Comparison of ENCODE assay signal across 8 cellular contexts in genomic region chr16:87344931-87345631, GRCh38. TPM values are rescaled to one million over a fixed set of nuclear protein-coding genes. Genes with fewer than 3 reads are reported as not detected.
DNase-seq lines count a peak whose midpoint lies in the region; ATAC-seq, FAIRE-seq and TF ChIP-seq lines count a peak whose summit lies in the region.

No MANE protein-coding gene starts in this region.

- H3K27me3 ChIP-seq in HepG2 (ENCODE audit: control insufficient read depth in 1 of 2, insufficient read depth in 2 of 2, low read length in 2 of 2) (no peaks in the 10 kb centered on the region), right lobe of liver (no peaks in the 10 kb centered on the region), GM23248 (replicated peaks; ENCODE audit: insufficient read depth) (no peaks in the 10 kb centered on the region), SJCRH30 (no peaks in the 10 kb centered on the region)

- no peaks in the 10 kb centered on the region for H3K9me3 Mint-ChIP-seq in nephron

- no peaks in the 10 kb centered on the region for H3K27me3 Mint-ChIP-seq in nephron (ENCODE audit: low read depth)

- 92% methylated on average over 17 of the region's 17 CpGs for WGBS in HepG2 (ENCODE audit: low lambda C conversion rate)
- 52% methylated on average over 8 of the region's 17 CpGs for WGBS in right lobe of liver (ENCODE audit: insufficient coverage, low coverage, low lambda C conversion rate, missing lambda C conversion rate)
- WGBS in GM23248 (ENCODE audit: low coverage in 1 of 2, low lambda C conversion rate in 2 of 2, missing lambda C conversion rate in 2 of 2), 2 experiments: 59 to 68% methylated on average over 11 to 17 of the region's 17 CpGs

- H2AFZ ChIP-seq in HepG2 (ENCODE audit: low read length): no peak overlapping the region
- no peak overlapping the region for H2AFZ ChIP-seq in GM23248

- DNase-seq in HepG2 (ENCODE audit: low spot score): no peak
- no peak for DNase-seq in right lobe of liver
- DNase-seq in astrocyte of the hippocampus (ENCODE audit: low read depth, low spot score): peak; percentile 33
- no peak for DNase-seq in GM23248
- DNase-seq in NCI-H82 (lab: John Stamatoyannopoulos, UW): no peak
- DNase-seq in SJCRH30: no peak
- DNase-seq in ACHN: no peak

- no peak overlapping the region for H3K4me3 Mint-ChIP-seq in nephron

- CTCF ChIA-PET in HepG2 (lab: Yijun Ruan, JAX; ENCODE audit: low intra/inter-chr PET ratio, low total read pairs): no interaction called here

- peaks cover 25% of the 10 kb centered on the region for H3K36me3 Mint-ChIP-seq in nephron (ENCODE audit: low read depth)

- H3K79me2 ChIP-seq in HepG2 (ENCODE audit: insufficient read depth, low read length) (peaks cover 80% of the 10 kb centered on the region), GM23248 (ENCODE audit: insufficient read depth) (peaks cover 38% of the 10 kb centered on the region)

- in situ Hi-C loops in HepG2 (cut with HindIII; ENCODE audit: extremely low pct_ligation_motif_present, low pct_unique_long_range_greater_than_20kb) (no loop called here), GM23248 (cut with MboI) (no loop called here), ACHN (cut with HindIII; ENCODE audit: low pct_ligation_motif_present, low pct_unique_long_range_greater_than_20kb, low sequenced_read_pairs) (no loop called here)

- TF ChIP-seq CTCF in HepG2 (CRISPR knock-in tag; IDR thresholded peaks at IDR 0.05) (no peak), right lobe of liver (IDR thresholded peaks at IDR 0.05) (no peak), nephron (IDR thresholded peaks at IDR 0.05; ENCODE audit: unreplicated experiment in 3 of 3) (no peak)

- TF ChIP-seq RAD21 in HepG2 (CRISPR knock-in tag; IDR thresholded peaks at IDR 0.05): no peak

- intact Hi-C loops in HepG2 (cut with micrococcal nuclease; ENCODE audit: unreplicated experiment): no loop called here
- intact Hi-C loops in right lobe of liver (cut with DNase I): no loop called here

- H3K9me3 ChIP-seq in HepG2 (ENCODE audit: low read length) (no peaks in the 10 kb centered on the region), right lobe of liver (no peaks in the 10 kb centered on the region), GM23248 (ENCODE audit: low read depth) (no peaks in the 10 kb centered on the region), SJCRH30 (replicated peaks) (no peaks in the 10 kb centered on the region)

- peaks cover 7% of the 10 kb centered on the region for H3K4me1 Mint-ChIP-seq in nephron

- no peak overlapping the region for H3K9ac ChIP-seq in HepG2 (ENCODE audit: insufficient read depth, low read depth, low read length)
- H3K9ac ChIP-seq in GM23248: no peak overlapping the region

- H3F3A ChIP-seq in GM23248 (ENCODE audit: insufficient read depth): peaks cover 4% of the 10 kb centered on the region; the same call in 1 of the 2 replicates

- FAIRE-seq in HepG2 (lab: Jason Lieb, UNC): no peak

- TF ChIP-seq POLR2A in HepG2 (IDR thresholded peaks at IDR 0.05; ENCODE audit: insufficient read depth in 1 of 2, low read depth in 2 of 2, low read length in 2 of 2): no peak
- no peak for TF ChIP-seq POLR2A in right lobe of liver (IDR thresholded peaks at IDR 0.05)

- no peak overlapping the region for H3K27ac ChIP-seq in HepG2 (ENCODE audit: extremely low read length, insufficient read depth, low read length)
- no peak overlapping the region for H3K27ac ChIP-seq in right lobe of liver
- H3K27ac ChIP-seq in GM23248: no peak overlapping the region
- no peak overlapping the region for H3K27ac ChIP-seq in SJCRH30

- H3K4me2 ChIP-seq in HepG2 (ENCODE audit: low read depth, low read length): no peak overlapping the region
- no peak overlapping the region for H3K4me2 ChIP-seq in GM23248 (ENCODE audit: unreplicated experiment)

- H3K4me3 ChIP-seq in HepG2 (replicated peaks in 1 of 3; ENCODE audit: insufficient read depth in 1 of 3, low read depth in 2 of 3, low read length in 3 of 3) (no peak overlapping the region), right lobe of liver (no peak overlapping the region), GM23248 (no peak overlapping the region), SJCRH30 (no peak overlapping the region)

- peaks cover 65 to 88% of the 10 kb centered on the region in 2 experiments for H3K36me3 ChIP-seq in HepG2 (replicated peaks in 1 of 2; ENCODE audit: control insufficient read depth in 1 of 2, insufficient read depth in 2 of 2, low read length in 2 of 2)
- peaks cover 0 to 72% (median 20%) of the 10 kb centered on the region in 4 donors for H3K36me3 ChIP-seq in right lobe of liver
- peaks cover 7% of the 10 kb centered on the region; the same call in 1 of the 2 replicates for H3K36me3 ChIP-seq in GM23248 (ENCODE audit: low read depth)
- peaks cover 5% of the 10 kb centered on the region; the same call in 1 of the 2 replicates for H3K36me3 ChIP-seq in SJCRH30

- ATAC-seq in HepG2: no peak
- no peak for ATAC-seq in right lobe of liver

- peak overlapping the region; percentile 60 to 90 (median 68) for H3K27ac Mint-ChIP-seq in nephron

- no peak for TF ChIP-seq EP300 in HepG2 (IDR thresholded peaks at IDR 0.05; ENCODE audit: low read depth in 2 of 2, low read length in 2 of 2)
- no peak for TF ChIP-seq EP300 in HepG2 (CRISPR knock-in tag; IDR thresholded peaks at IDR 0.05; ENCODE audit: borderline replicate concordance)

- POLR2A ChIA-PET in HepG2 (lab: Yijun Ruan, JAX): interaction anchor here (0.9 to 1.2 kb wide), 4 partner anchors 10 to 43 kb away, joined by 3 read pairs; partner anchors contain the start of gene FBXO31

- H3K4me1 ChIP-seq in HepG2 (ENCODE audit: insufficient read depth, low read length): no peaks in the 10 kb centered on the region
- H3K4me1 ChIP-seq in right lobe of liver: no peaks in the 10 kb centered on the region
- H3K4me1 ChIP-seq in GM23248 (ENCODE audit: insufficient read depth): no peaks in the 10 kb centered on the region; the same call in 1 of the 2 replicates
- no peaks in the 10 kb centered on the region for H3K4me1 ChIP-seq in SJCRH30

- no TSS peak for BruUV-seq in HepG2 (replicated peaks; lab: Mats Ljungman, UMichigan)

- peaks cover 89% of the 10 kb centered on the region for H4K20me1 ChIP-seq in HepG2 (ENCODE audit: insufficient read depth, low read length)
- H4K20me1 ChIP-seq in GM23248 (ENCODE audit: insufficient read depth): no peaks in the 10 kb centered on the region

- H3K9me2 ChIP-seq in GM23248 (ENCODE audit: insufficient read depth): no peaks in the 10 kb centered on the region

RNA-seq across cellular contexts. Expression of gene C16orf95, which starts 27.9 kb away (rescaled TPM):
- total RNA-seq in HepG2 (2016; rRNA removed; fragmentation: Illumina TruSeq; extraction: Trizol) (7.2 and 8.6 TPM in 2 replicates), right lobe of liver (1 to 10 TPM; 1.7 to 5.5 (median 3.9) TPM)
- total RNA-seq in HepG2 (2016; cell fraction: cytosol; rRNA removed; fragmentation: Illumina TruSeq; extraction: Trizol; ENCODE audit: low read depth): 20.8 and 21.6 TPM in 2 replicates
- total RNA-seq in HepG2 (2016; cell fraction: insoluble cytoplasmic fraction; rRNA removed; fragmentation: Illumina TruSeq; extraction: Trizol): 6.9 and 8.1 TPM in 2 replicates
- 15.4 and 16.2 TPM in 2 replicates for total RNA-seq in HepG2 (2016; cell fraction: membrane; rRNA removed; fragmentation: Illumina TruSeq; extraction: Trizol)
- 6.3 TPM in 2 replicates for total RNA-seq in HepG2 (2016; cell fraction: nucleus; rRNA removed; fragmentation: Illumina TruSeq; extraction: Trizol)
- polyA plus RNA-seq in HepG2 (2011; rRNA removed) (2.0 and 2.8 TPM in 2 replicates), GM23248 (2016; fragmentation: Nextera tagmentation; extraction: Ambion mirVana) (6.3 and 9.2 TPM in 2 replicates)
- polyA plus RNA-seq in HepG2 (2011; cell fraction: cytosol; rRNA removed): 1.3 and 3.1 TPM in 2 replicates
- polyA plus RNA-seq in HepG2 (2011; cell fraction: nucleus; rRNA removed): 4.1 and 5.0 TPM in 2 replicates
- 3.8 and 4.5 TPM in 2 replicates for polyA plus RNA-seq in HepG2 (2012)
- polyA plus RNA-seq in HepG2 (2016; cell fraction: cytosol; fragmentation: Illumina TruSeq; extraction: Trizol; ENCODE audit: low read depth): 14.5 and 18.3 TPM in 2 replicates
- 6.1 and 7.7 TPM in 2 replicates for polyA plus RNA-seq in HepG2 (2016; cell fraction: insoluble cytoplasmic fraction; fragmentation: Illumina TruSeq; extraction: Trizol; ENCODE audit: low read depth)
- polyA plus RNA-seq in HepG2 (2016; cell fraction: membrane; fragmentation: Illumina TruSeq; extraction: Trizol; ENCODE audit: low read depth): 13.5 and 16.8 TPM in 2 replicates
- polyA plus RNA-seq in HepG2 (2016; cell fraction: nucleus; fragmentation: Illumina TruSeq; extraction: Trizol; ENCODE audit: insufficient read depth, low read depth): 7.1 and 7.6 TPM in 2 replicates
- polyA minus RNA-seq in HepG2 (2011; rRNA and poly(A)+ RNA removed; ENCODE audit: low replicate concordance): 2.1 and 2.6 TPM in 2 replicates
- 0.79 and 1.4 TPM in 2 replicates for polyA minus RNA-seq in HepG2 (2011; cell fraction: cytosol; rRNA and poly(A)+ RNA removed)
- polyA minus RNA-seq in HepG2 (2011; cell fraction: nucleus; rRNA and poly(A)+ RNA removed): 3.7 and 5.0 TPM in 2 replicates
- total RNA-seq in GM23248 (2014; rRNA removed; shearing (Covaris generic)): 0.89 and 5.1 TPM in 2 replicates
- total RNA-seq in SJCRH30 (2014; rRNA removed; shearing (Covaris generic)): 1.5 TPM in 2 replicates

RNA-seq across cellular contexts. Expression of gene FBXO31, which starts 38.5 kb away (rescaled TPM):
- total RNA-seq in HepG2 (2016; rRNA removed; fragmentation: Illumina TruSeq; extraction: Trizol) (81.3 and 92.4 TPM in 2 replicates), right lobe of liver (10 to 100 TPM; 20.6 to 56.9 (median 31.1) TPM)
- total RNA-seq in HepG2 (2016; cell fraction: cytosol; rRNA removed; fragmentation: Illumina TruSeq; extraction: Trizol; ENCODE audit: low read depth): 18.3 and 22.9 TPM in 2 replicates
- total RNA-seq in HepG2 (2016; cell fraction: insoluble cytoplasmic fraction; rRNA removed; fragmentation: Illumina TruSeq; extraction: Trizol): 64.5 and 91.5 TPM in 2 replicates
- 33.7 and 38.0 TPM in 2 replicates for total RNA-seq in HepG2 (2016; cell fraction: membrane; rRNA removed; fragmentation: Illumina TruSeq; extraction: Trizol)
- total RNA-seq in HepG2 (2016; cell fraction: nucleus; rRNA removed; fragmentation: Illumina TruSeq; extraction: Trizol): 94.4 and 107 TPM in 2 replicates
- polyA plus RNA-seq in HepG2 (2011; rRNA removed) (101 and 118 TPM in 2 replicates), GM23248 (2016; fragmentation: Nextera tagmentation; extraction: Ambion mirVana) (17.5 and 19.3 TPM in 2 replicates)
- 51.6 and 63.1 TPM in 2 replicates for polyA plus RNA-seq in HepG2 (2011; cell fraction: cytosol; rRNA removed)
- polyA plus RNA-seq in HepG2 (2011; cell fraction: nucleus; rRNA removed): 393 and 579 TPM in 2 replicates
- 75.5 and 101 TPM in 2 replicates for polyA plus RNA-seq in HepG2 (2012)
- polyA plus RNA-seq in HepG2 (2016; cell fraction: cytosol; fragmentation: Illumina TruSeq; extraction: Trizol; ENCODE audit: low read depth): 6.1 and 6.4 TPM in 2 replicates
- polyA plus RNA-seq in HepG2 (2016; cell fraction: insoluble cytoplasmic fraction; fragmentation: Illumina TruSeq; extraction: Trizol; ENCODE audit: low read depth): 57.9 and 71.3 TPM in 2 replicates
- 18.2 and 18.3 TPM in 2 replicates for polyA plus RNA-seq in HepG2 (2016; cell fraction: membrane; fragmentation: Illumina TruSeq; extraction: Trizol; ENCODE audit: low read depth)
- 256 and 269 TPM in 2 replicates for polyA plus RNA-seq in HepG2 (2016; cell fraction: nucleus; fragmentation: Illumina TruSeq; extraction: Trizol; ENCODE audit: insufficient read depth, low read depth)
- 29.6 and 164 TPM in 2 replicates for polyA minus RNA-seq in HepG2 (2011; rRNA and poly(A)+ RNA removed; ENCODE audit: low replicate concordance)
- polyA minus RNA-seq in HepG2 (2011; cell fraction: cytosol; rRNA and poly(A)+ RNA removed): 53.4 and 63.9 TPM in 2 replicates
- polyA minus RNA-seq in HepG2 (2011; cell fraction: nucleus; rRNA and poly(A)+ RNA removed): 202 and 208 TPM in 2 replicates
- total RNA-seq in GM23248 (2014; rRNA removed; shearing (Covaris generic)): 31.0 and 46.8 TPM in 2 replicates
- 11.9 and 13.1 TPM in 2 replicates for total RNA-seq in SJCRH30 (2014; rRNA removed; shearing (Covaris generic))

RNA-seq across cellular contexts. Expression of gene MAP1LC3B, which starts 47.1 kb away (rescaled TPM):
- 15.7 and 30.6 TPM in 2 replicates for total RNA-seq in HepG2 (2016; rRNA removed; fragmentation: Illumina TruSeq; extraction: Trizol)
- total RNA-seq in HepG2 (2016; cell fraction: cytosol; rRNA removed; fragmentation: Illumina TruSeq; extraction: Trizol; ENCODE audit: low read depth): 5.5 and 7.0 TPM in 2 replicates
- 15.9 and 27.1 TPM in 2 replicates for total RNA-seq in HepG2 (2016; cell fraction: insoluble cytoplasmic fraction; rRNA removed; fragmentation: Illumina TruSeq; extraction: Trizol)
- total RNA-seq in HepG2 (2016; cell fraction: membrane; rRNA removed; fragmentation: Illumina TruSeq; extraction: Trizol): 24.8 and 26.3 TPM in 2 replicates
- total RNA-seq in HepG2 (2016; cell fraction: nucleus; rRNA removed; fragmentation: Illumina TruSeq; extraction: Trizol): 22.0 and 22.3 TPM in 2 replicates
- 37.4 and 37.9 TPM in 2 replicates for polyA plus RNA-seq in HepG2 (2011; rRNA removed)
- 18.1 and 36.3 TPM in 2 replicates for polyA plus RNA-seq in HepG2 (2011; cell fraction: cytosol; rRNA removed)
- polyA plus RNA-seq in HepG2 (2011; cell fraction: nucleus; rRNA removed): 15.1 and 23.4 TPM in 2 replicates
- polyA plus RNA-seq in HepG2 (2012): 68.5 and 98.3 TPM in 2 replicates
- 9.9 and 13.1 TPM in 2 replicates for polyA plus RNA-seq in HepG2 (2016; cell fraction: cytosol; fragmentation: Illumina TruSeq; extraction: Trizol; ENCODE audit: low read depth)
- 65.5 and 71.9 TPM in 2 replicates for polyA plus RNA-seq in HepG2 (2016; cell fraction: insoluble cytoplasmic fraction; fragmentation: Illumina TruSeq; extraction: Trizol; ENCODE audit: low read depth)
- 26.7 and 27.4 TPM in 2 replicates for polyA plus RNA-seq in HepG2 (2016; cell fraction: membrane; fragmentation: Illumina TruSeq; extraction: Trizol; ENCODE audit: low read depth)
- 42.6 and 45.0 TPM in 2 replicates for polyA plus RNA-seq in HepG2 (2016; cell fraction: nucleus; fragmentation: Illumina TruSeq; extraction: Trizol; ENCODE audit: insufficient read depth, low read depth)
- polyA minus RNA-seq in HepG2 (2011; rRNA and poly(A)+ RNA removed; ENCODE audit: low replicate concordance): 13.2 and 15.8 TPM in 2 replicates
- 22.2 and 35.4 TPM in 2 replicates for polyA minus RNA-seq in HepG2 (2011; cell fraction: cytosol; rRNA and poly(A)+ RNA removed)
- 23.0 and 32.7 TPM in 2 replicates for polyA minus RNA-seq in HepG2 (2011; cell fraction: nucleus; rRNA and poly(A)+ RNA removed)
- total RNA-seq in right lobe of liver: 10 to 100 TPM; 16.5 to 48.8 (median 25.6) TPM
- total RNA-seq in GM23248 (2014; rRNA removed; shearing (Covaris generic)): 43.3 and 43.9 TPM in 2 replicates
- polyA plus RNA-seq in GM23248 (2016; fragmentation: Nextera tagmentation; extraction: Ambion mirVana): 224 and 226 TPM in 2 replicates
- total RNA-seq in SJCRH30 (2014; rRNA removed; shearing (Covaris generic)): 12.1 and 12.9 TPM in 2 replicates
